Comparison of ENCODE assay signal across 15 cellular contexts in genomic region chr4:185122681-185123345, GRCh38. TPM values are rescaled to one million over a fixed set of nuclear protein-coding genes. Genes with fewer than 3 reads are reported as not detected.
DNase-seq lines count a peak whose midpoint lies in the region; ATAC-seq and TF ChIP-seq lines count a peak whose summit lies in the region.
"Had no signal": no experiment of that assay in that cellular context is flagged by ENCODE, and none has a peak within 500 bp of the region (broad histone marks: within the 10 kb centered on the region; RNA-seq: fewer than 3 reads in every experiment).

No MANE protein-coding gene starts in this region.

- BruUV-seq in A673 (replicated peaks; lab: Mats Ljungman, UMichigan) = no TSS peak

- no peaks in the 10 kb centered on the region for H4K20me1 ChIP-seq in BLaER1 treated with 17β-estradiol and CSF1 and Interleukin-3, amounts not matched to agents 10 nM and 100 nM

- peak overlapping the region; percentile 36 to 79 (median 61) for H3K4me2 ChIP-seq in BLaER1 treated with 17β-estradiol and CSF1 and Interleukin-3, amounts not matched to agents 10 nM and 100 nM

- no peak overlapping the region for H3K27ac Mint-ChIP-seq in activated CD4-positive, alpha-beta T cell treated with anti-CD3 and anti-CD28 coated beads, Interleukin-2, amount 10 ng/mL, durations not matched to agents 24 days and 14 days
- H3K27ac Mint-ChIP-seq: activated CD4-positive, alpha-beta memory T cell treated with anti-CD3 and anti-CD28 coated beads for 36 hours; nephron progenitor cell; stimulated activated naive CD8-positive, alpha-beta T cell treated with anti-CD3 and anti-CD28 coated beads, Interleukin-15, Interleukin-2, amounts not matched to agents 100 ng/mL and 50 ng/mL, for 24 hours had no signal

- peaks cover 7% of the 10 kb centered on the region for H3K4me1 Mint-ChIP-seq in activated CD4-positive, alpha-beta T cell treated with anti-CD3 and anti-CD28 coated beads, Interleukin-2, amount 10 ng/mL, durations not matched to agents 24 days and 14 days

- H3K9me3 Mint-ChIP-seq in activated CD4-positive, alpha-beta T cell treated with anti-CD3 and anti-CD28 coated beads, Interleukin-2, amount 10 ng/mL, durations not matched to agents 24 days and 14 days = no peaks in the 10 kb centered on the region
- H3K9me3 Mint-ChIP-seq: activated CD4-positive, alpha-beta memory T cell treated with anti-CD3 and anti-CD28 coated beads for 36 hours; stimulated activated naive CD8-positive, alpha-beta T cell treated with anti-CD3 and anti-CD28 coated beads, Interleukin-15, Interleukin-2, amounts not matched to agents 100 ng/mL and 50 ng/mL, for 24 hours had no signal

- peaks cover 10 to 16% (median 12%) of the 10 kb centered on the region in 11 experiments for H3K27me3 ChIP-seq in BLaER1 treated with 17β-estradiol and CSF1 and Interleukin-3, amounts not matched to agents 10 nM and 100 nM
- peaks cover 6% of the 10 kb centered on the region for H3K27me3 ChIP-seq in A673 (replicated peaks; ENCODE audit: insufficient read depth, low read depth, low read length, poor library complexity)

- intact Hi-C loops in A673 (cut with micrococcal nuclease; ENCODE audit: unreplicated experiment) = no loop called here
- intact Hi-C loops in activated CD4-positive, alpha-beta T cell treated with anti-CD3 and anti-CD28 coated beads, Interleukin-2, amount 10 ng/mL, durations not matched to agents 24 days and 14 days (cut with micrococcal nuclease) = no loop called here

- H3K36me3 Mint-ChIP-seq in activated CD4-positive, alpha-beta T cell treated with anti-CD3 and anti-CD28 coated beads, Interleukin-2, amount 10 ng/mL, durations not matched to agents 24 days and 14 days (ENCODE audit: low read depth) = no peaks in the 10 kb centered on the region
- H3K36me3 Mint-ChIP-seq: activated CD4-positive, alpha-beta memory T cell treated with anti-CD3 and anti-CD28 coated beads for 36 hours had no signal

- H3K27me3 Mint-ChIP-seq in activated CD4-positive, alpha-beta T cell treated with anti-CD3 and anti-CD28 coated beads, Interleukin-2, amount 10 ng/mL, durations not matched to agents 24 days and 14 days = peaks cover 68% of the 10 kb centered on the region

- H3K9me3 ChIP-seq in BLaER1 treated with 17β-estradiol and CSF1 and Interleukin-3, amounts not matched to agents 10 nM and 100 nM (replicated peaks in 1 of 11) = peaks cover 14 to 30% (median 20%) of the 10 kb centered on the region in 11 experiments
- no peaks in the 10 kb centered on the region for H3K9me3 ChIP-seq in A673 (ENCODE audit: low read depth, low read length, poor library complexity, severe bottlenecking)

- TF ChIP-seq CTCF in NB4 (IDR thresholded peaks at IDR 0.05; ENCODE audit: low read depth, low read length) = no peak
- no peak for TF ChIP-seq CTCF in A673 (conservative IDR thresholded peaks at IDR 0.05; ENCODE audit: low read depth, low read length)

- no peak overlapping the region for H3K9ac ChIP-seq in BLaER1 treated with 17β-estradiol and CSF1 and Interleukin-3, amounts not matched to agents 10 nM and 100 nM

- CTCF ChIA-PET in A673 (lab: Charles Lee) = interaction anchor here (1.4 kb wide), 1 partner anchor 12 kb away, joined by 5 read pairs; no protein-coding TSS in a partner anchor

- TF ChIP-seq POLR2A in NB4 (IDR thresholded peaks at IDR 0.05; ENCODE audit: extremely low read depth, insufficient read length) = no peak

- H3K36me3 ChIP-seq in BLaER1 treated with 17β-estradiol and CSF1 and Interleukin-3, amounts not matched to agents 10 nM and 100 nM = peaks cover 0 to 4% (median 0%) of the 10 kb centered on the region in 11 experiments; a peak in 3 of 22 replicates
- no peaks in the 10 kb centered on the region for H3K36me3 ChIP-seq in A673 (ENCODE audit: insufficient read depth, low read length, poor library complexity, severe bottlenecking)

- no peak overlapping the region; a peak in 1 of 20 replicates for H3K4me3 ChIP-seq in BLaER1 treated with 17β-estradiol and CSF1 and Interleukin-3, amounts not matched to agents 10 nM and 100 nM
- no peak overlapping the region for H3K4me3 ChIP-seq in NB4 (ENCODE audit: low read depth, low read length)
- no peak overlapping the region for H3K4me3 ChIP-seq in A673 (ENCODE audit: low read depth, low read length, poor library complexity, severe bottlenecking)

- ATAC-seq in GM19035 (IDR thresholded peaks at IDR 0.05; ENCODE audit: unreplicated experiment) (peak; percentile 72), HG02798 (IDR thresholded peaks at IDR 0.05; ENCODE audit: poor library complexity, unreplicated experiment) (peak; percentile 87)

- H3K27ac ChIP-seq in BLaER1 treated with 17β-estradiol and CSF1 and Interleukin-3, amounts not matched to agents 10 nM and 100 nM = no peak overlapping the region
- no peak overlapping the region for H3K27ac ChIP-seq in A673 (ENCODE audit: low read depth, low read length, poor library complexity, severe bottlenecking)
- H3K27ac ChIP-seq: HL-60 had no signal

- DNase-seq in NB4 (ENCODE audit: low read depth) (peak; percentile 15), anterior cingulate cortex (lab: John Stamatoyannopoulos, UW) (no peak), GOT3 (lab: John Stamatoyannopoulos, UW) (no peak), A673 (ENCODE audit: low spot score) (no peak)
- DNase-seq in activated CD4-positive, alpha-beta T cell treated with anti-CD3 and anti-CD28 coated beads, Interleukin-2, amount 10 ng/mL, durations not matched to agents 24 days and 14 days = no peak
- DNase-seq: activated CD4-positive, alpha-beta memory T cell treated with anti-CD3 and anti-CD28 coated beads for 36 hours; AML-193; NCI-H2171; nephron progenitor cell; SIG-M5 had no signal

- peaks cover 19 to 35% (median 27%) of the 10 kb centered on the region in 10 experiments for H3K4me1 ChIP-seq in BLaER1 treated with 17β-estradiol and CSF1 and Interleukin-3, amounts not matched to agents 10 nM and 100 nM
- peaks cover 5% of the 10 kb centered on the region for H3K4me1 ChIP-seq in A673 (ENCODE audit: insufficient read depth, low read length, poor library complexity, severe bottlenecking)

- no peak overlapping the region for H3K4me3 Mint-ChIP-seq in activated CD4-positive, alpha-beta T cell treated with anti-CD3 and anti-CD28 coated beads, Interleukin-2, amount 10 ng/mL, durations not matched to agents 24 days and 14 days
- H3K4me3 Mint-ChIP-seq: activated CD4-positive, alpha-beta memory T cell treated with anti-CD3 and anti-CD28 coated beads for 36 hours; nephron progenitor cell; stimulated activated naive CD8-positive, alpha-beta T cell treated with anti-CD3 and anti-CD28 coated beads, Interleukin-15, Interleukin-2, amounts not matched to agents 100 ng/mL and 50 ng/mL, for 24 hours had no signal

- POLR2A ChIA-PET in A673 (lab: Charles Lee; ENCODE audit: low non-redundant PET) = no interaction called here

RNA-seq across cellular contexts. Expression of gene SLC25A4, which starts 20.3 kb away (rescaled TPM):
- total RNA-seq in A673 (2021) = 18.6 and 21.9 TPM in 2 replicates
- 1.7 and 1.9 TPM in 2 replicates for total RNA-seq in activated CD4-positive, alpha-beta T cell treated with anti-CD3 and anti-CD28 coated beads, Interleukin-2, amount 10 ng/mL, durations not matched to agents 24 days and 14 days
